3 cellular contexts compared by ENCODE assay signal in the genomic region with DNA sequence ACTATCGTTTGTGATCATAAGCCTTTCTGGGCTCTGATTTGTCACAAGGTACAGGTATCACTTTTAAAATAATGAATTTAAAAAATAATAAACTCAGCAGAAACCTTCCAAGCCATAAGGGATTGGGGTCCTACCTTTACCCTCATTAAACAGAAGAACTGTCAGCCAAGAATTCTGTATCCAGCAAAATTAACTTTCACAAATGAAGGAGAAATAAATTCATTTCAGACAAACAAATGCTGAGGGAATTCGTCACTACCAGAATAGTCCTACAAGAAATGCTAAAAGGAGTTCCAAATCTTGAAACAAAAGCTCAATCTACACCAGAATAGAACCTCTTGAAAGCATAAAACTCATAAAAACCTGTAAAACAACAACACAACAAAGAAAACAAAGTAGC.
TF ChIP-seq lines count a peak whose summit lies in the region.

No MANE protein-coding gene starts in this region.

TF ChIP-seq in HepG2, 621 proteins besides CTCF, POLR2A, EP300 and RAD21:
- TF ChIP-seq JUNB (CRISPR knock-in tag; IDR thresholded peaks at IDR 0.05; ENCODE audit: borderline replicate concordance) (no peak), ZNF136 (CRISPR knock-in tag; IDR thresholded peaks at IDR 0.05; ENCODE audit: low read depth) (peak; percentile 66; the same call in 1 of the 2 replicates)

TF ChIP-seq in HEK293, 187 proteins besides CTCF, POLR2A, EP300 and RAD21:
- TF ChIP-seq, protein P1, sequence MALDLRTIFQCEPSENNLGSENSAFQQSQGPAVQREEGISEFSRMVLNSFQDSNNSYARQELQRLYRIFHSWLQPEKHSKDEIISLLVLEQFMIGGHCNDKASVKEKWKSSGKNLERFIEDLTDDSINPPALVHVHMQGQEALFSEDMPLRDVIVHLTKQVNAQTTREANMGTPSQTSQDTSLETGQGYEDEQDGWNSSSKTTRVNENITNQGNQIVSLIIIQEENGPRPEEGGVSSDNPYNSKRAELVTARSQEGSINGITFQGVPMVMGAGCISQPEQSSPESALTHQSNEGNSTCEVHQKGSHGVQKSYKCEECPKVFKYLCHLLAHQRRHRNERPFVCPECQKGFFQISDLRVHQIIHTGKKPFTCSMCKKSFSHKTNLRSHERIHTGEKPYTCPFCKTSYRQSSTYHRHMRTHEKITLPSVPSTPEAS (tag by site-specific recombination; IDR thresholded peaks at IDR 0.05): no peak
- TF ChIP-seq SETDB1 (IDR thresholded peaks at IDR 0.05; ENCODE audit: insufficient read length, low read length): peak; percentile 69

TF ChIP-seq in SK-N-SH treated with all-trans-retinoic acid at 6 μM for 48 hours, 23 proteins besides CTCF, POLR2A, EP300 and RAD21:
- TF ChIP-seq ESRRG (CRISPR knock-in tag; IDR thresholded peaks at IDR 0.05): no peak
